Comparison of ENCODE assay signal across 2 cellular contexts in genomic region chr1:220786337-220787068, GRCh38.
A peak's percentile ranks its signal among the peaks of the same experiment; 100 is the strongest.
TF ChIP-seq lines count a peak whose summit lies in the region.

Gene MTARC1 (plus strand): TSS chr1:220786913. CDS start chr1:220786945, 32 bp downstream.

TF ChIP-seq in A549, 52 proteins besides CTCF, POLR2A, EP300 and RAD21 (continued from another document):
- TF ChIP-seq KDM5A (IDR thresholded peaks at IDR 0.05) (no peak), NR3C1 (IDR thresholded peaks at IDR 0.05) (no peak), TP53 (CRISPR knock-in tag; IDR thresholded peaks at IDR 0.05) (no peak), HOXA7 (CRISPR knock-in tag; IDR thresholded peaks at IDR 0.05) (no peak), JUN (IDR thresholded peaks at IDR 0.05) (peak in 1 of 2 experiments; percentile 31; a peak in 1 of 5 replicates), FOSB (CRISPR knock-in tag; IDR thresholded peaks at IDR 0.05) (no peak)
- TF ChIP-seq, protein P1, sequence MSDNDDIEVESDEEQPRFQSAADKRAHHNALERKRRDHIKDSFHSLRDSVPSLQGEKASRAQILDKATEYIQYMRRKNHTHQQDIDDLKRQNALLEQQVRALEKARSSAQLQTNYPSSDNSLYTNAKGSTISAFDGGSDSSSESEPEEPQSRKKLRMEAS (IDR thresholded peaks at IDR 0.05) = peak; percentile 29; the same call in 1 of the 2 replicates
- TF ChIP-seq, protein P2, sequence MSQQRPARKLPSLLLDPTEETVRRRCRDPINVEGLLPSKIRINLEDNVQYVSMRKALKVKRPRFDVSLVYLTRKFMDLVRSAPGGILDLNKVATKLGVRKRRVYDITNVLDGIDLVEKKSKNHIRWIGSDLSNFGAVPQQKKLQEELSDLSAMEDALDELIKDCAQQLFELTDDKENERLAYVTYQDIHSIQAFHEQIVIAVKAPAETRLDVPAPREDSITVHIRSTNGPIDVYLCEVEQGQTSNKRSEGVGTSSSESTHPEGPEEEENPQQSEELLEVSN (IDR thresholded peaks at IDR 0.05; ENCODE audit: borderline replicate concordance, low read depth) = no peak

TF ChIP-seq in K562, 482 proteins besides CTCF, POLR2A, EP300 and RAD21 (continued from another document):
- TF ChIP-seq PCBP2 (IDR thresholded peaks at IDR 0.05; ENCODE audit: low read depth, low read length, poor library complexity, severe bottlenecking) = no peak
- TF ChIP-seq RBBP5 (IDR thresholded peaks at IDR 0.05; ENCODE audit: borderline replicate concordance, insufficient read depth, low read length, poor library complexity, severe bottlenecking) = no peak
- no peak for TF ChIP-seq THAP7 (CRISPR knock-in tag; IDR thresholded peaks at IDR 0.05)
- TF ChIP-seq SMARCC2 (IDR thresholded peaks at IDR 0.05; ENCODE audit: low read depth) = no peak
- TF ChIP-seq NCOA6 (IDR thresholded peaks at IDR 0.05) = no peak
TF ChIP-seq in K562: peak in this region for 0.
